In the genomic region with DNA sequence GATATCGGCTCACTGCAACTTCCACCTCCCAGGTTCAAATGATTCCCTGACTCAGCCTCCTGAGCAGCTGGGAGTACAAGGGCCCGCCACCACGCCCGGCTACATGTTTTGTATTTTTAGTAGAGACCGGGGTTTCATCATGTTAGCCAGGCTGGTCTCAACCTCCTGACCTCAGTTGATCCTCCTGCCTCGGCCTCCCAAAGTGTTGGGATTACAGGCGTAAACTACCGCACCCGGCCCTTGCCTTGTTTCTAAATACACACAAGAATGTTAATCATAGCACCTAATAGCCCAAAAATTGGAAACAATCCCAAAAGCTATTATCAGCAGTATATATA, we compare ENCODE assay signal across 18 cellular contexts. TPM values are rescaled to one million over a fixed set of nuclear protein-coding genes. Genes with fewer than 3 reads are reported as not detected.
A peak's percentile ranks its signal among the peaks of the same experiment; 100 is the strongest.
DNase-seq lines count a peak whose midpoint lies in the region; ATAC-seq, FAIRE-seq and TF ChIP-seq lines count a peak whose summit lies in the region.
"Had no signal": no experiment of that assay in that cellular context is flagged by ENCODE, and none has a peak within 500 bp of the region (broad histone marks: within the 10 kb centered on the region; RNA-seq: fewer than 3 reads in every experiment).

No MANE protein-coding gene starts in this region.

- H3K9me3 Mint-ChIP-seq in CD4-positive, alpha-beta T cell = no peaks in the 10 kb centered on the region
- no peaks in the 10 kb centered on the region for H3K9me3 Mint-ChIP-seq in brain
- H3K9me3 Mint-ChIP-seq: activated naive CD4-positive, alpha-beta T cell treated with anti-CD3 and anti-CD28 coated beads, Interleukin-2, amount 50 U/mL, for 72 hours; naive B cell had no signal

- no peaks in the 10 kb centered on the region for H4K20me1 ChIP-seq in OCI-LY7 (ENCODE audit: insufficient read depth, low read length)

- H3K27ac ChIP-seq in A549 (peak overlapping the region in 1 of 2 experiments; percentile 5; a peak in 1 of 6 replicates), OCI-LY7 (ENCODE audit: low read depth, low read length, poor library complexity, severe bottlenecking) (no peak overlapping the region), dorsolateral prefrontal cortex (no peak overlapping the region)
- no peak overlapping the region for H3K27ac ChIP-seq in CD4-positive, alpha-beta T cell (ENCODE audit: low read depth, low read length)

- TF ChIP-seq RAD21 in A549 (conservative IDR thresholded peaks at IDR 0.05 in 1 of 2, IDR thresholded peaks at IDR 0.05 in 1 of 2) = no peak

- TF ChIP-seq POLR2A in A549 (IDR thresholded peaks at IDR 0.05; ENCODE audit: low read length) = no peak

- POLR2A ChIA-PET in A549 (lab: Yijun Ruan, JAX) = no interaction called here
- POLR2A ChIA-PET in CD4-positive, alpha-beta T cell (lab: Charles Lee) = interaction anchor here (1.7 kb wide), 1 partner anchor 136 kb away, joined by 4 read pairs; no protein-coding TSS in a partner anchor
- POLR2A ChIA-PET in OCI-LY7 (lab: Charles Lee) = no interaction called here

- peak overlapping the region; percentile 56 for H3K4me3 Mint-ChIP-seq in CD4-positive, alpha-beta T cell
- peak overlapping the region in 4 of 5 experiments; percentile 22 to 67 (median 58) for H3K4me3 Mint-ChIP-seq in brain

- H3K4me3 ChIP-seq in A549 (no peak overlapping the region), OCI-LY7 (ENCODE audit: low read depth, low read length, poor library complexity, severe bottlenecking) (no peak overlapping the region), dorsolateral prefrontal cortex (no peak overlapping the region)

- H3K4me2 ChIP-seq in A549 = peak overlapping the region; percentile 69; the same call in 2 of the 3 replicates
- H3K4me2 ChIP-seq in OCI-LY7 (ENCODE audit: low read length) = peak overlapping the region; percentile 28; the same call in 1 of the 2 replicates

- CTCF ChIA-PET in A549 (lab: Yijun Ruan, JAX) (interaction anchor here (0.6 to 1.5 kb wide), 3 partner anchors 83 to 432 kb away, joined by 3 to 7 read pairs (median 3); no protein-coding TSS in a partner anchor), OCI-LY7 (lab: Charles Lee; ENCODE audit: unreplicated experiment) (no interaction called here)
- CTCF ChIA-PET in CD4-positive, alpha-beta T cell (lab: Charles Lee) = no interaction called here

- BruUV-seq in OCI-LY7 (replicated peaks; lab: Mats Ljungman, UMichigan) = no TSS peak

- H3K9me3 ChIP-seq in A549 = no peaks in the 10 kb centered on the region
- H3K9me3 ChIP-seq in CD4-positive, alpha-beta T cell (ENCODE audit: control insufficient read depth, low read length) = no peaks in the 10 kb centered on the region
- no peaks in the 10 kb centered on the region for H3K9me3 ChIP-seq in OCI-LY7 (ENCODE audit: low read length)

- TF ChIP-seq CTCF in A549 (IDR thresholded peaks at IDR 0.05) (no peak), OCI-LY7 (conservative IDR thresholded peaks at IDR 0.05; ENCODE audit: low read length) (no peak), brain (conservative IDR thresholded peaks at IDR 0.05) (no peak), dorsolateral prefrontal cortex (IDR thresholded peaks at IDR 0.05 in 54 of 56, conservative IDR thresholded peaks at IDR 0.05 in 2 of 56; ENCODE audit: low read depth in 1 of 56, partially characterized antibody in 56 of 56) (no peak)
- no peak for TF ChIP-seq CTCF in CD4-positive, alpha-beta T cell (IDR thresholded peaks at IDR 0.05)

- ATAC-seq in A549 = no peak
- ATAC-seq in CD4-positive, alpha-beta T cell (ENCODE audit: poor library complexity) = no peak

- H3K4me1 Mint-ChIP-seq in CD4-positive, alpha-beta T cell (ENCODE audit: low read depth) = no peaks in the 10 kb centered on the region
- peaks cover 18% of the 10 kb centered on the region for H3K4me1 Mint-ChIP-seq in brain

- FAIRE-seq in A549 (lab: Jason Lieb, UNC) = no peak
- FAIRE-seq: HepG2, keratinocyte had no signal

- no peaks in the 10 kb centered on the region for H3K27me3 Mint-ChIP-seq in CD4-positive, alpha-beta T cell
- H3K27me3 Mint-ChIP-seq in brain = peaks cover 4% of the 10 kb centered on the region
- H3K27me3 Mint-ChIP-seq: naive B cell had no signal

- peaks cover 14% of the 10 kb centered on the region for H3K36me3 ChIP-seq in OCI-LY7 (ENCODE audit: insufficient read depth, low read length)

- H2AFZ ChIP-seq in OCI-LY7 (ENCODE audit: low read length) = no peak overlapping the region

- no peak for TF ChIP-seq EP300 in A549 (IDR thresholded peaks at IDR 0.05)

- H3K4me1 ChIP-seq in A549 (no peaks in the 10 kb centered on the region), OCI-LY7 (ENCODE audit: insufficient read depth, low read length, poor library complexity, severe bottlenecking) (no peaks in the 10 kb centered on the region)

- WGBS in A549 (ENCODE audit: missing lambda C conversion rate) = 92% methylated on average over 9 of the region's 9 CpGs

- no peaks in the 10 kb centered on the region for H3K79me2 ChIP-seq in OCI-LY7 (ENCODE audit: insufficient read depth, low read depth, low read length)

- DNase-seq in A549 (ENCODE audit: low read depth in 1 of 2, low spot score in 1 of 2) = no peak
- no peak for DNase-seq in CD4-positive, alpha-beta T cell
- no peak for DNase-seq in OCI-LY7 (ENCODE audit: low spot score)
- DNase-seq in NCI-H2227 treated with DMSO at 0.1 percent for 48 hours (lab: John Stamatoyannopoulos, UW) = no peak
- DNase-seq in hepatic stellate cell (ENCODE audit: low spot score) = no peak
- no peak for DNase-seq in dorsolateral prefrontal cortex
- DNase-seq: activated CD8-positive, alpha-beta memory T cell treated with anti-CD3 and anti-CD28 coated beads, Interleukin-2, amount 50 U/mL, for 4 hours; hippocampal formation; MM.1S; naive B cell; Right ventricle myocardium superior; stimulated activated CD4-positive, alpha-beta T cell treated with anti-CD3 and anti-CD28 coated beads, Interleukin-2, amount 100 ng/mL, for 48 hours; substantia nigra; WERI-Rb-1 had no signal

- peaks cover 20% of the 10 kb centered on the region for H3K36me3 Mint-ChIP-seq in CD4-positive, alpha-beta T cell (ENCODE audit: low read depth)
- peaks cover 14% of the 10 kb centered on the region for H3K36me3 Mint-ChIP-seq in brain
- H3K36me3 Mint-ChIP-seq: naive B cell had no signal

- H3K27me3 ChIP-seq in CD4-positive, alpha-beta T cell (ENCODE audit: control insufficient read depth, insufficient read depth, low read length) = no peaks in the 10 kb centered on the region
- H3K27me3 ChIP-seq in dorsolateral prefrontal cortex = no peaks in the 10 kb centered on the region

- H3K9me2 ChIP-seq in OCI-LY7 (ENCODE audit: insufficient read depth, low read length) = no peaks in the 10 kb centered on the region

- intact Hi-C loops in CD4-positive, alpha-beta T cell (cut with DNase I, micrococcal nuclease) = loop anchor here in 1 of 2 experiments (5.0 kb wide), 1 partner anchor 47 kb away; the partner anchor contains the start of gene ASH1L
- intact Hi-C loops in OCI-LY7 (cut with micrococcal nuclease; ENCODE audit: unreplicated experiment) = no loop called here
- intact Hi-C loops in dorsolateral prefrontal cortex (cut with DNase I) = no loop called here

- no peak overlapping the region for H3K27ac Mint-ChIP-seq in CD4-positive, alpha-beta T cell
- H3K27ac Mint-ChIP-seq in brain = peak overlapping the region in 2 of 5 experiments; percentile 47 to 54

TF ChIP-seq in A549, 52 proteins besides CTCF, POLR2A, EP300 and RAD21 (continues in another document):
- TF ChIP-seq EHMT2 (IDR thresholded peaks at IDR 0.05; ENCODE audit: low read depth) (no peak), JUNB (IDR thresholded peaks at IDR 0.05) (no peak), RCOR1 (IDR thresholded peaks at IDR 0.05; ENCODE audit: low read depth, low read length) (no peak), ZC3H11A (IDR thresholded peaks at IDR 0.05) (no peak), MAFK (IDR thresholded peaks at IDR 0.05; ENCODE audit: partially characterized antibody) (no peak), GATA3 (IDR thresholded peaks at IDR 0.05; ENCODE audit: borderline replicate concordance) (no peak), HOXB5 (CRISPR knock-in tag; IDR thresholded peaks at IDR 0.05) (no peak), HEYL (CRISPR knock-in tag; IDR thresholded peaks at IDR 0.05) (no peak), CBX8 (IDR thresholded peaks at IDR 0.05) (no peak), ZNF302 (CRISPR knock-in tag; IDR thresholded peaks at IDR 0.05) (no peak), TFCP2L1 (CRISPR knock-in tag; IDR thresholded peaks at IDR 0.05) (no peak), RARB (CRISPR knock-in tag; IDR thresholded peaks at IDR 0.05) (no peak), MAZ (IDR thresholded peaks at IDR 0.05; ENCODE audit: borderline replicate concordance, low read depth, low read length) (no peak), HES2 (IDR thresholded peaks at IDR 0.05) (no peak), EHF (CRISPR knock-in tag; IDR thresholded peaks at IDR 0.05) (no peak)

RNA-seq across cellular contexts. Expression of gene MSTO1, which starts 1.2 kb away (rescaled TPM):
- 28.3 and 35.5 TPM in 2 replicates for polyA plus RNA-seq in A549 (2011; rRNA removed)
- polyA plus RNA-seq in A549 (2012; cell fraction: cytosol; rRNA removed) = 25.8 and 32.2 TPM in 2 replicates
- polyA plus RNA-seq in A549 (2012; cell fraction: nucleus; rRNA removed) = 128 and 129 TPM in 2 replicates
- 37.5 to 43.5 TPM (median 43.5 TPM) in 3 replicates for polyA plus RNA-seq in A549 (2017; fragmentation: RNase III; extraction: RNeasy Plus Mini Kit Qiagen cat#74134 plus additional on column Dnase treatment)
- 65.5 and 69.8 TPM in 2 replicates for polyA minus RNA-seq in A549 (2011; rRNA and poly(A)+ RNA removed)
- 10 to 100 TPM; 65.9 to 69.6 TPM for total RNA-seq in CD4-positive, alpha-beta T cell
- 68.6 and 76.1 TPM in 2 replicates for total RNA-seq in OCI-LY7 (2014; rRNA removed; shearing (Covaris generic))
- 82.9 and 83.3 TPM in 2 replicates for total RNA-seq in OCI-LY7 (2022)
- 12.4 TPM for polyA plus RNA-seq in brain (ENCODE audit: insufficient read depth, low read depth, low replicate concordance)
- total RNA-seq in dorsolateral prefrontal cortex = 10 to 100 TPM; 23.5 to 81.8 (median 48.0) TPM

RNA-seq across cellular contexts. Expression of gene ASH1L, which starts 46.3 kb away (rescaled TPM):
- 32.8 and 32.9 TPM in 2 replicates for polyA plus RNA-seq in A549 (2011; rRNA removed)
- polyA plus RNA-seq in A549 (2012; cell fraction: cytosol; rRNA removed) = 10.3 and 11.6 TPM in 2 replicates
- polyA plus RNA-seq in A549 (2012; cell fraction: nucleus; rRNA removed) = 20.2 and 26.2 TPM in 2 replicates
- 9.0 to 10.9 TPM (median 10.0 TPM) in 3 replicates for polyA plus RNA-seq in A549 (2017; fragmentation: RNase III; extraction: RNeasy Plus Mini Kit Qiagen cat#74134 plus additional on column Dnase treatment)
- polyA minus RNA-seq in A549 (2011; rRNA and poly(A)+ RNA removed) = 39.3 and 46.9 TPM in 2 replicates
- 10 to 100 TPM; 71.0 to 72.8 TPM for total RNA-seq in CD4-positive, alpha-beta T cell
- total RNA-seq in OCI-LY7 (2014; rRNA removed; shearing (Covaris generic)) = 33.2 and 34.4 TPM in 2 replicates
- total RNA-seq in OCI-LY7 (2022) = 49.6 and 54.8 TPM in 2 replicates
- polyA plus RNA-seq in brain (ENCODE audit: insufficient read depth, low read depth, low replicate concordance) = 15.3 TPM
- 100 to 1,000 TPM in 119 of 120 experiments, 10 to 100 TPM in 1; 98.7 to 145 (median 120) TPM for total RNA-seq in dorsolateral prefrontal cortex
